In the genomic region with DNA sequence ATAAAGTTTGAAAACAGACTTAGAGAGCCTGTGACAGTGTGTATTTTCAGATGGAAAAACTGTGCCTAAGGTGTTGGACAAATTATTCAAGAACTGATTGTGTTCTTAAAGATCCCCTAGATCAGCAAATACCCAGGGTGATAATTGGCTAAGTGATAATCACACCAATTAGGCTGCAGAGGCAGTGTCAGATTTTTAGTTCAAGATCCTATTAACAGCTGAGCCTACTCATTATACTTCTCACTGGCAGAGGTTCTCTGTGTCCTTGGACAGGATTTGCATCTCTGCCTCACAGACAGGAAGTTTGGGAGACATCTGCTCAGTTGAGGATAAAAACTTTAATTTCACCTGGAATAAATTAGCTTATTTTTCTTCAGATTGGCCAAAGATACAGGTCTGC, we compare ENCODE assay signal across 17 cellular contexts. TPM values are rescaled to one million over a fixed set of nuclear protein-coding genes. Genes with fewer than 3 reads are reported as not detected.
DNase-seq lines count a peak whose midpoint lies in the region; ATAC-seq and TF ChIP-seq lines count a peak whose summit lies in the region.
"Had no signal": no experiment of that assay in that cellular context is flagged by ENCODE, and none has a peak within 500 bp of the region (broad histone marks: within the 10 kb centered on the region; RNA-seq: fewer than 3 reads in every experiment).

No MANE protein-coding gene starts in this region.

- ATAC-seq in left colon: no peak

- H3K4me3 ChIP-seq in A673 (ENCODE audit: low read depth, low read length, poor library complexity, severe bottlenecking) (no peak overlapping the region), OCI-LY7 (ENCODE audit: low read depth, low read length, poor library complexity, severe bottlenecking) (no peak overlapping the region), mesenchymal stem cell (ENCODE audit: insufficient read depth in 1 of 2, low read depth in 1 of 2, low read length in 2 of 2) (no peak overlapping the region)
- H3K4me3 ChIP-seq: HAP-1 had no signal

- H3K79me1 ChIP-seq in mesenchymal stem cell (replicated peaks; ENCODE audit: low read length, poor library complexity, severe bottlenecking): no peaks in the 10 kb centered on the region

- peaks cover 12% of the 10 kb centered on the region for H3K4me1 ChIP-seq in A673 (ENCODE audit: insufficient read depth, low read length, poor library complexity, severe bottlenecking)
- H3K4me1 ChIP-seq in OCI-LY7 (ENCODE audit: insufficient read depth, low read length, poor library complexity, severe bottlenecking): peaks cover 12% of the 10 kb centered on the region
- H3K4me1 ChIP-seq in mesenchymal stem cell (ENCODE audit: control insufficient read depth, insufficient read depth, low read depth, low read length): peaks cover 4% of the 10 kb centered on the region

- no peaks in the 10 kb centered on the region for H3K36me3 ChIP-seq in A673 (ENCODE audit: insufficient read depth, low read length, poor library complexity, severe bottlenecking)
- no peaks in the 10 kb centered on the region for H3K36me3 ChIP-seq in OCI-LY7 (ENCODE audit: insufficient read depth, low read length)
- peaks cover 0 to 3% of the 10 kb centered on the region in 2 experiments for H3K36me3 ChIP-seq in mesenchymal stem cell (ENCODE audit: control insufficient read depth in 1 of 2, insufficient read depth in 2 of 2, low read depth in 1 of 2, low read length in 2 of 2)
- H3K36me3 ChIP-seq: HAP-1 had no signal

- no peak overlapping the region for H3K4ac ChIP-seq in mesenchymal stem cell (ENCODE audit: low read depth in 1 of 2, low read length in 2 of 2)

- no peak overlapping the region for H3K27ac ChIP-seq in A673 (ENCODE audit: low read depth, low read length, poor library complexity, severe bottlenecking)
- no peak overlapping the region for H3K27ac ChIP-seq in OCI-LY7 (ENCODE audit: low read depth, low read length, poor library complexity, severe bottlenecking)
- no peak overlapping the region for H3K27ac ChIP-seq in mesenchymal stem cell (ENCODE audit: low read length, poor library complexity, severe bottlenecking)
- H3K27ac ChIP-seq: 22Rv1 had no signal

- no peak overlapping the region for H2BK15ac ChIP-seq in mesenchymal stem cell (ENCODE audit: low read depth, poor library complexity, severe bottlenecking)

- no peak overlapping the region for H3K18ac ChIP-seq in mesenchymal stem cell (ENCODE audit: low read depth in 1 of 2, low read length in 2 of 2)

- H2BK12ac ChIP-seq in mesenchymal stem cell (ENCODE audit: low read length in 2 of 2): no peak overlapping the region

- H2BK120ac ChIP-seq in mesenchymal stem cell (ENCODE audit: low read depth, low read length): no peak overlapping the region

- no peak overlapping the region for H4K91ac ChIP-seq in mesenchymal stem cell (ENCODE audit: low read length)

- H4K8ac ChIP-seq in mesenchymal stem cell (ENCODE audit: low read length): no peak overlapping the region

- TF ChIP-seq CTCF in A673 (conservative IDR thresholded peaks at IDR 0.05; ENCODE audit: low read depth, low read length) (no peak), OCI-LY7 (conservative IDR thresholded peaks at IDR 0.05; ENCODE audit: low read length) (no peak)

- BruUV-seq in A673 (replicated peaks; lab: Mats Ljungman, UMichigan) (no TSS peak), OCI-LY7 (replicated peaks; lab: Mats Ljungman, UMichigan) (no TSS peak)

- intact Hi-C loops in A673 (cut with micrococcal nuclease; ENCODE audit: unreplicated experiment): no loop called here
- intact Hi-C loops in OCI-LY7 (cut with micrococcal nuclease; ENCODE audit: unreplicated experiment): loop anchor here (10.0 kb wide), 1 partner anchor 740 kb away; the partner anchor contains the start of gene ETFBKMT
- intact Hi-C loops in left colon (cut with DNase I, micrococcal nuclease): no loop called here

- no peaks in the 10 kb centered on the region for H3K9me3 ChIP-seq in A673 (ENCODE audit: low read depth, low read length, poor library complexity, severe bottlenecking)
- H3K9me3 ChIP-seq in OCI-LY7 (ENCODE audit: low read length): peaks cover 7% of the 10 kb centered on the region; the same call in 1 of the 2 replicates
- H3K9me3 ChIP-seq in mesenchymal stem cell (ENCODE audit: control insufficient read depth, low read length): peaks cover 5% of the 10 kb centered on the region
- H3K9me3 ChIP-seq: HAP-1 had no signal

- H2BK5ac ChIP-seq in mesenchymal stem cell (ENCODE audit: low read depth, low read length, poor library complexity, severe bottlenecking): no peak overlapping the region

- CTCF ChIA-PET in A673 (lab: Charles Lee): no interaction called here
- CTCF ChIA-PET in OCI-LY7 (lab: Charles Lee; ENCODE audit: unreplicated experiment): no interaction called here

- H2AFZ ChIP-seq in OCI-LY7 (ENCODE audit: low read length): no peak overlapping the region
- H2AFZ ChIP-seq in mesenchymal stem cell (ENCODE audit: low read depth, low read length): no peak overlapping the region

- DNase-seq in DMS 273 (lab: John Stamatoyannopoulos, UW; ENCODE audit: unreplicated experiment): peak; percentile 14
- DNase-seq in DMS 273 treated with DMSO at 0.1 percent for 48 hours (lab: John Stamatoyannopoulos, UW): no peak
- DNase-seq in A673 (ENCODE audit: low spot score): peak; percentile 30
- DNase-seq in NCI-H146 treated with DMSO at 0.1 percent for 48 hours (lab: John Stamatoyannopoulos, UW; ENCODE audit: unreplicated experiment): peak; percentile 48
- no peak for DNase-seq in OCI-LY7 (ENCODE audit: low spot score)
- no peak for DNase-seq in left colon
- no peak for DNase-seq in activated effector memory CD4-positive, alpha-beta T cell treated with anti-CD3 and anti-CD28 coated beads, Interleukin-2, amount 50 U/mL, for 16 hours
- no peak for DNase-seq in mesenchymal stem cell
- DNase-seq: IMR-90, Karpas-422, MM.1S, NCI-H1092 treated with DMSO at 0.1 percent for 48 hours, NCI-H2029, NCI-H510A treated with DMSO at 0.1 percent for 48 hours, SHP77 treated with DMSO at 0.1 percent for 48 hours had no signal

- H3K23ac ChIP-seq in mesenchymal stem cell (ENCODE audit: low read length in 2 of 2): no peak overlapping the region

- POLR2A ChIA-PET in A673 (lab: Charles Lee; ENCODE audit: low non-redundant PET): no interaction called here
- POLR2A ChIA-PET in OCI-LY7 (lab: Charles Lee): no interaction called here

- H3K79me2 ChIP-seq in OCI-LY7 (ENCODE audit: insufficient read depth, low read depth, low read length): no peaks in the 10 kb centered on the region

- H3K27me3 ChIP-seq in A673 (replicated peaks; ENCODE audit: insufficient read depth, low read depth, low read length, poor library complexity): no peaks in the 10 kb centered on the region
- peaks cover 0 to 23% of the 10 kb centered on the region in 2 experiments for H3K27me3 ChIP-seq in mesenchymal stem cell (ENCODE audit: control insufficient read depth in 1 of 2, insufficient read depth in 1 of 2, low read length in 2 of 2)

- no peaks in the 10 kb centered on the region for H4K20me1 ChIP-seq in OCI-LY7 (ENCODE audit: insufficient read depth, low read length)

- H3K9ac ChIP-seq in mesenchymal stem cell (ENCODE audit: low read length): no peak overlapping the region

- H3K4me2 ChIP-seq in OCI-LY7 (ENCODE audit: low read length) (peak overlapping the region; percentile 13), mesenchymal stem cell (ENCODE audit: low read length, poor library complexity, severe bottlenecking) (no peak overlapping the region)

- no peaks in the 10 kb centered on the region for H3K9me2 ChIP-seq in OCI-LY7 (ENCODE audit: insufficient read depth, low read length)

- H2AK5ac ChIP-seq in mesenchymal stem cell (ENCODE audit: low read length, severe bottlenecking): no peak overlapping the region

- no peak overlapping the region for H3K14ac ChIP-seq in mesenchymal stem cell (ENCODE audit: low read length in 2 of 2)

RNA-seq across cellular contexts. Expression of gene FGD4, which starts 4.3 kb away (rescaled TPM):
- 21.5 and 22.6 TPM in 2 replicates for total RNA-seq in A673 (2021)
- total RNA-seq in OCI-LY7 (2014; rRNA removed; shearing (Covaris generic)): 19.3 and 21.8 TPM in 2 replicates
- 14.9 and 16.8 TPM in 2 replicates for total RNA-seq in OCI-LY7 (2022)
- total RNA-seq in left colon: 10 to 100 TPM; 54.6 to 84.0 TPM
- 5.6 TPM for polyA plus RNA-seq in mesenchymal stem cell (2013, experiment 1 of 2)
- polyA plus RNA-seq in mesenchymal stem cell (2013, experiment 2 of 2): 5.3 TPM

Comparison
In these comparisons a context has a peak if more than half of its experiments do, and no peak if none do; other contexts are left out.
1. DNase-seq: peak in DMS 273 (single experiment), A673 (single experiment) and NCI-H146 treated with DMSO at 0.1 percent for 48 hours (single experiment); none in DMS 273 treated with DMSO at 0.1 percent for 48 hours (single experiment), OCI-LY7 (single experiment), left colon (0 of 2), activated effector memory CD4-positive, alpha-beta T cell treated with anti-CD3 and anti-CD28 coated beads, Interleukin-2, amount 50 U/mL, for 16 hours (single experiment) and mesenchymal stem cell (single experiment).